In the genomic region with DNA sequence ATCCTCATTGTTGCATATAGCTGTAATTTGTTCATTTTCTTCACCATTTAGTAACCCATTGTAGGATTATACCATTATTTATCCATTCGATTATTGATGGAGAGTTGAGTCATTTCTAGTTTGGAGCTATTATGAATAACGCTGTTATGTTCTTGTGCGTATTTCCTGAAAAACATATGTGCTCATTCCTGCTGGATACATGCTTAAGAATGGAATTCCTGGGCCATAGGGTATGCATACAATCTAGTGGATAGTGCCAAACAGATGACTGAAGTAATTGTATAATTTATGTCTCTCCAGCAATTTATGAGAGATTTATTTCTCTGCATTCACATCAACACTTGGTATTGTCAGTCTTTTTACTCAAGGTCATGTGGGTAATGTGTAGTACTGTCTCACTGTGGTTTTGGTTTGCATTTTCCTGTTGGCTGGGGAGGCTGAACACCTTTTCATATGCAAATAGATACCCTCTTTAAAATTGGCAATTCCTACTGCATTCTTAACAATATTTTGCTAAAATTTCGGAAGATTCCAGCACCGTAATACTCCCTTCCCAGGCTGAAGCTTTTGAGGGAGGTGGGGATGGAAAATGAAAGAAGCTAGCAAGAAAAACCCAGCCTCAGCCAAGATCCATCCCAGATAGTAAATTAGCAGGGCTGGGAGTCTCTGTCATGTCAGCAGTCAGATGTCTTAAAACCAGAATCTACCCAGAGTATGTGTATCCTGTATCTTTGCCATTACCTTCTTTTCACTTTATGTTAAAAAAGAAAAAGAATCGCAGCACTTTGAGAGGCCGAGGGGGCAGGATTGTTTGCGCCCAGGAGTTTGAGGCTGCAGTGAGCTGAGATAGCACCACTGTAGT, we compare ENCODE assay signal across 17 cellular contexts.
A peak's percentile ranks its signal among the peaks of the same experiment; 100 is the strongest.
DNase-seq lines count a peak whose midpoint lies in the region; ATAC-seq, FAIRE-seq and TF ChIP-seq lines count a peak whose summit lies in the region.
"Had no signal": no experiment of that assay in that cellular context is flagged by ENCODE, and none has a peak within 500 bp of the region (broad histone marks: within the 10 kb centered on the region; RNA-seq: fewer than 3 reads in every experiment).

No MANE protein-coding gene starts in this region.

- H3K27me3 Mint-ChIP-seq in activated naive CD4-positive, alpha-beta T cell treated with anti-CD3 and anti-CD28 coated beads for 36 hours (ENCODE audit: low read depth), result no peaks in the 10 kb centered on the region
- H3K27me3 Mint-ChIP-seq in WTC11 (ENCODE audit: low read depth), result no peaks in the 10 kb centered on the region

- BruUV-seq in endothelial cell of umbilical vein (replicated peaks; lab: Mats Ljungman, UMichigan), result no TSS peak

- no peak for FAIRE-seq in endothelial cell of umbilical vein (lab: Jason Lieb, UNC)
- FAIRE-seq: G401.6 had no signal

- H3K79me2 ChIP-seq in endothelial cell of umbilical vein (ENCODE audit: control insufficient read depth, insufficient read depth, low read length), result no peaks in the 10 kb centered on the region
- H3K79me2 ChIP-seq: hepatocyte had no signal

- no peak overlapping the region for H2AFZ ChIP-seq in endothelial cell of umbilical vein (ENCODE audit: low read depth, low read length)
- H2AFZ ChIP-seq: hepatocyte had no signal

- dilution Hi-C loops in endothelial cell of umbilical vein (cut with MboI; ENCODE audit: extremely low pct_ligation_motif_present, low sequenced_read_pairs), result no loop called here

- H3K27ac Mint-ChIP-seq in activated naive CD4-positive, alpha-beta T cell treated with anti-CD3 and anti-CD28 coated beads for 36 hours, result peak overlapping the region; percentile 26
- H3K27ac Mint-ChIP-seq in WTC11, result peak overlapping the region; percentile 83

- H3K27ac ChIP-seq in endothelial cell of umbilical vein (ENCODE audit: insufficient read depth, low read depth, low read length) (peak overlapping the region; percentile 78), temporal lobe (ENCODE audit: low read depth, low read length) (peak overlapping the region; percentile 6)
- H3K27ac ChIP-seq: hepatocyte had no signal

- peak overlapping the region; percentile 27 for H3K4me3 Mint-ChIP-seq in activated naive CD4-positive, alpha-beta T cell treated with anti-CD3 and anti-CD28 coated beads for 36 hours
- H3K4me3 Mint-ChIP-seq in WTC11, result no peak overlapping the region

- no peak overlapping the region for H3K4me3 ChIP-seq in endothelial cell of umbilical vein (replicated peaks in 1 of 3; ENCODE audit: insufficient read depth in 1 of 3, low read depth in 1 of 3, low read length in 3 of 3)
- H3K4me3 ChIP-seq: hepatocyte had no signal

- no peaks in the 10 kb centered on the region for H4K20me1 ChIP-seq in endothelial cell of umbilical vein (replicated peaks; ENCODE audit: control insufficient read depth, extremely low read depth, insufficient read depth, low read length)

- peaks cover 21% of the 10 kb centered on the region for H3K4me1 ChIP-seq in endothelial cell of umbilical vein (ENCODE audit: control insufficient read depth, extremely low read depth, insufficient read depth, low read length)

- no peaks in the 10 kb centered on the region for H3K9me3 ChIP-seq in endothelial cell of umbilical vein (replicated peaks; ENCODE audit: control insufficient read depth, insufficient read depth, low read length)

- no peak for TF ChIP-seq POLR2A in endothelial cell of umbilical vein (IDR thresholded peaks at IDR 0.05; ENCODE audit: low read depth, low read length)

- peaks cover 12% of the 10 kb centered on the region for H3K9me3 Mint-ChIP-seq in activated naive CD4-positive, alpha-beta T cell treated with anti-CD3 and anti-CD28 coated beads for 36 hours
- no peaks in the 10 kb centered on the region for H3K9me3 Mint-ChIP-seq in WTC11

- H3K36me3 ChIP-seq in endothelial cell of umbilical vein (ENCODE audit: control insufficient read depth in 2 of 2, extremely low read depth in 1 of 2, insufficient read depth in 2 of 2, low read length in 2 of 2), result no peaks in the 10 kb centered on the region

- H3K4me2 ChIP-seq in endothelial cell of umbilical vein (ENCODE audit: insufficient read depth, low read length), result peak overlapping the region; percentile 47
- H3K4me2 ChIP-seq: hepatocyte had no signal

- DNase-seq in activated naive CD4-positive, alpha-beta T cell treated with anti-CD3 and anti-CD28 coated beads for 36 hours, result peak; percentile 34
- DNase-seq in activated naive CD4-positive, alpha-beta T cell treated with anti-CD3 and anti-CD28 coated beads, Interleukin-2, amount 50 U/mL, for 16 hours, result no peak
- no peak for DNase-seq in WTC11 (ENCODE audit: low spot score)
- DNase-seq in endothelial cell of umbilical vein (ENCODE audit: low read depth, low spot score), result peak; percentile 49
- no peak for DNase-seq in C1 segment of cervical spinal cord (lab: John Stamatoyannopoulos, UW)
- DNase-seq in effector CD4-positive, alpha-beta T cell, result no peak
- DNase-seq: amygdala; NCI-H1417; retina; SIG-M5; stimulated activated CD4-positive, alpha-beta T cell treated with anti-CD3 and anti-CD28 coated beads, Interleukin-2, amount 100 ng/mL, for 48 hours; trophoblast cell had no signal

- CTCF ChIA-PET in activated naive CD4-positive, alpha-beta T cell treated with anti-CD3 and anti-CD28 coated beads for 36 hours (lab: Charles Lee), result interaction anchor here (0.6 to 4.1 kb wide), 5 partner anchors 8 to 35 kb away, joined by 3 to 15 read pairs (median 3); no protein-coding TSS in a partner anchor
- CTCF ChIA-PET in WTC11 (lab: Charles Lee) (interaction anchor here (2.0 kb wide), 1 partner anchor 35 kb away, joined by 11 read pairs; no protein-coding TSS in a partner anchor), endothelial cell of umbilical vein (lab: Charles Lee) (interaction anchor here (1.7 kb wide), 1 partner anchor 9 kb away, joined by 5 read pairs; no protein-coding TSS in a partner anchor)

- H3K4me1 Mint-ChIP-seq in activated naive CD4-positive, alpha-beta T cell treated with anti-CD3 and anti-CD28 coated beads for 36 hours (ENCODE audit: low read depth), result peaks cover 45% of the 10 kb centered on the region
- H3K4me1 Mint-ChIP-seq in WTC11, result peaks cover 23% of the 10 kb centered on the region

- no peak for TF ChIP-seq CTCF in WTC11 (IDR thresholded peaks at IDR 0.05)
- TF ChIP-seq CTCF in endothelial cell of umbilical vein (IDR thresholded peaks at IDR 0.05; ENCODE audit: extremely low read depth in 1 of 2, insufficient read depth in 1 of 2, low read depth in 1 of 2, low read length in 2 of 2), result no peak

- ATAC-seq in WTC11, result no peak
- no peak for ATAC-seq in GM19463 (IDR thresholded peaks at IDR 0.05; ENCODE audit: unreplicated experiment)
- ATAC-seq: HCT116 had no signal

- intact Hi-C loops in activated naive CD4-positive, alpha-beta T cell treated with anti-CD3 and anti-CD28 coated beads for 36 hours (cut with micrococcal nuclease), result loop anchor here (2.0 kb wide), 2 partner anchors 14 to 16 kb away; no protein-coding TSS in a partner anchor
- intact Hi-C loops in endothelial cell of umbilical vein (cut with micrococcal nuclease), result no loop called here

- no peaks in the 10 kb centered on the region for H3K27me3 ChIP-seq in endothelial cell of umbilical vein (ENCODE audit: control insufficient read depth in 2 of 2, insufficient read depth in 2 of 2, low read length in 2 of 2)
- H3K27me3 ChIP-seq: hepatocyte had no signal

- H3K36me3 Mint-ChIP-seq in activated naive CD4-positive, alpha-beta T cell treated with anti-CD3 and anti-CD28 coated beads for 36 hours (ENCODE audit: low read depth), result peaks cover 10% of the 10 kb centered on the region
- peaks cover 58% of the 10 kb centered on the region for H3K36me3 Mint-ChIP-seq in WTC11

- peak overlapping the region; percentile 44 for H3K9ac ChIP-seq in endothelial cell of umbilical vein (replicated peaks; ENCODE audit: extremely low read depth, insufficient read depth, low read length)

- POLR2A ChIA-PET in WTC11 (lab: Charles Lee) (no interaction called here), endothelial cell of umbilical vein (lab: Charles Lee) (no interaction called here)

- H3K9me1 ChIP-seq in endothelial cell of umbilical vein (replicated peaks; ENCODE audit: control insufficient read depth, extremely low read depth, insufficient read depth, low read length), result no peaks in the 10 kb centered on the region

TF ChIP-seq in WTC11, 78 proteins besides CTCF, POLR2A, EP300 and RAD21 (continues in another document):
- TF ChIP-seq, protein P1, sequence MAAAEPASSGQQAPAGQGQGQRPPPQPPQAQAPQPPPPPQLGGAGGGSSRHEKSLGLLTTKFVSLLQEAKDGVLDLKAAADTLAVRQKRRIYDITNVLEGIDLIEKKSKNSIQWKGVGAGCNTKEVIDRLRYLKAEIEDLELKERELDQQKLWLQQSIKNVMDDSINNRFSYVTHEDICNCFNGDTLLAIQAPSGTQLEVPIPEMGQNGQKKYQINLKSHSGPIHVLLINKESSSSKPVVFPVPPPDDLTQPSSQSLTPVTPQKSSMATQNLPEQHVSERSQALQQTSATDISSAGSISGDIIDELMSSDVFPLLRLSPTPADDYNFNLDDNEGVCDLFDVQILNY (CRISPR knock-in tag; IDR thresholded peaks at IDR 0.05), result no peak

TF ChIP-seq in endothelial cell of umbilical vein, 7 proteins besides CTCF, POLR2A, EP300 and RAD21:
- TF ChIP-seq, protein P2, sequence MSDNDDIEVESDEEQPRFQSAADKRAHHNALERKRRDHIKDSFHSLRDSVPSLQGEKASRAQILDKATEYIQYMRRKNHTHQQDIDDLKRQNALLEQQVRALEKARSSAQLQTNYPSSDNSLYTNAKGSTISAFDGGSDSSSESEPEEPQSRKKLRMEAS (IDR thresholded peaks at IDR 0.05; ENCODE audit: insufficient read depth, insufficient read length), result no peak
- TF ChIP-seq FOS (IDR thresholded peaks at IDR 0.05; ENCODE audit: borderline replicate concordance, insufficient read depth, low read length) (peak; percentile 15), POLR2AphosphoS5 (IDR thresholded peaks at IDR 0.05; ENCODE audit: insufficient read depth, low read depth, low read length) (no peak), JUN (IDR thresholded peaks at IDR 0.05; ENCODE audit: borderline replicate concordance, insufficient read depth, insufficient read length, low read depth) (peak; percentile 55), MYC (IDR thresholded peaks at IDR 0.05; ENCODE audit: low read depth, low read length) (no peak)

Comparison
In these comparisons a context has a peak if more than half of its experiments do, and no peak if none do; other contexts are left out.
1. DNase-seq: peak in activated naive CD4-positive, alpha-beta T cell treated with anti-CD3 and anti-CD28 coated beads for 36 hours (single experiment) and endothelial cell of umbilical vein (single experiment); none in activated naive CD4-positive, alpha-beta T cell treated with anti-CD3 and anti-CD28 coated beads, Interleukin-2, amount 50 U/mL, for 16 hours (single experiment), WTC11 (single experiment), C1 segment of cervical spinal cord (0 of 14) and effector CD4-positive, alpha-beta T cell (single experiment).